ENCODE assay signal across 33 cellular contexts in genomic region chr4:3852309-3852708, GRCh38.
"Had no signal": no experiment of that assay in that cellular context is flagged by ENCODE, and none has a peak within 500 bp of the region (broad histone marks: within the 10 kb centered on the region; RNA-seq: fewer than 3 reads in every experiment).

No MANE protein-coding gene starts in this region.

- DNase-seq: activated B cell treated with CpG ODN at 0.5 μM for 24 hours; activated CD4-positive, alpha-beta memory T cell treated with anti-CD3 and anti-CD28 coated beads for 36 hours; activated CD4-positive, alpha-beta T cell treated with anti-CD3 and anti-CD28 coated beads for 4 hours; activated CD4-positive, alpha-beta T cell treated with anti-CD3 and anti-CD28 coated beads, Interleukin-2, amount 50 U/mL, for 1 hour; activated CD4-positive, CD25-positive, alpha-beta regulatory T cell treated with anti-CD3 and anti-CD28 coated beads, Interleukin-2, amount 50 U/mL, for 72 hours; activated CD8-positive, alpha-beta memory T cell treated with anti-CD3 and anti-CD28 coated beads, Interleukin-2, amount 50 U/mL, for 4 hours; activated effector memory CD4-positive, alpha-beta T cell treated with Interleukin-2 at 50 U/mL for 16 hours; activated naive CD4-positive, alpha-beta T cell treated with anti-CD3 and anti-CD28 coated beads, Interleukin-2, amount 10 ng/mL, durations not matched to agents 7 days and 5 days; activated naive CD8-positive, alpha-beta T cell treated with anti-CD3 and anti-CD28 coated beads, Interleukin-2, amount 50 U/mL, for 24 hours; activated T-cell treated with anti-CD3 and anti-CD28 coated beads for 4 hours; activated T-cell treated with anti-CD3 and anti-CD28 coated beads, Interleukin-2, amount 50 U/mL, for 4 hours; anterior cingulate cortex; Kasumi-1; MM.1S; NCI-H1092 treated with DMSO at 0.1 percent for 48 hours; NCI-H1417; NCI-H146; NCI-H187; NCI-H2029 treated with DMSO at 0.1 percent for 48 hours; NCI-H2107; NCI-H2171; NCI-H510A; NCI-H748 treated with DMSO at 0.1 percent for 48 hours; NK-92 treated with Interleukin-12 subunit alpha and Interleukin-12 subunit beta, amount 100 ng/mL, for 24 hours; PC-9; Right ventricle myocardium superior; SW 1271 had no signal

- H3K9me3 Mint-ChIP-seq: activated naive CD8-positive, alpha-beta T cell treated with anti-CD3 and anti-CD28 coated beads, Interleukin-2, amount 50 U/mL, for 24 hours; T-helper 2 cell treated with Interferon-gamma antibody and Interleukin-4, amounts not matched to agents 5 μg/mL and 100 μg/mL, for 36 hours had no signal

- H3K4me3 Mint-ChIP-seq: activated B cell treated with CpG ODN at 0.5 μM for 24 hours; activated CD4-positive, alpha-beta memory T cell treated with anti-CD3 and anti-CD28 coated beads for 36 hours; activated naive CD4-positive, alpha-beta T cell treated with anti-CD3 and anti-CD28 coated beads, Interleukin-2, amount 10 ng/mL, durations not matched to agents 7 days and 5 days; activated naive CD8-positive, alpha-beta T cell; activated naive CD8-positive, alpha-beta T cell treated with anti-CD3 and anti-CD28 coated beads, Interleukin-2, amount 50 U/mL, for 24 hours; activated T-cell treated with anti-CD3 and anti-CD28 coated beads, Interleukin-2, amount 50 U/mL, for 4 hours; brain; T-helper 2 cell treated with Interferon-gamma antibody and Interleukin-4, amounts not matched to agents 5 μg/mL and 100 μg/mL, for 36 hours had no signal

- FAIRE-seq: bronchial epithelial cell, colon, TTC549 had no signal

- H2AFZ ChIP-seq: PC-9 had no signal

- H3K4me1 Mint-ChIP-seq: activated B cell treated with CpG ODN at 0.5 μM for 24 hours; activated naive CD4-positive, alpha-beta T cell treated with anti-CD3 and anti-CD28 coated beads, Interleukin-2, amount 10 ng/mL, durations not matched to agents 7 days and 5 days; activated naive CD8-positive, alpha-beta T cell treated with anti-CD3 and anti-CD28 coated beads, Interleukin-2, amount 50 U/mL, for 24 hours had no signal

- H3K4me2 ChIP-seq: PC-9 had no signal

- ATAC-seq: activated naive CD8-positive, alpha-beta T cell treated with anti-CD3 and anti-CD28 coated beads, Interleukin-2, amount 50 U/mL, for 24 hours; activated T-cell treated with anti-CD3 and anti-CD28 coated beads, Interleukin-2, amount 50 U/mL, for 4 hours had no signal

- H3K27me3 Mint-ChIP-seq: activated naive CD4-positive, alpha-beta T cell treated with anti-CD3 and anti-CD28 coated beads, Interleukin-2, amount 10 ng/mL, durations not matched to agents 7 days and 5 days had no signal

- H3K36me3 Mint-ChIP-seq: activated CD4-positive, alpha-beta memory T cell treated with anti-CD3 and anti-CD28 coated beads for 36 hours; activated naive CD4-positive, alpha-beta T cell treated with anti-CD3 and anti-CD28 coated beads, Interleukin-2, amount 10 ng/mL, durations not matched to agents 7 days and 5 days; activated naive CD8-positive, alpha-beta T cell; brain had no signal

- H3K27ac ChIP-seq: PC-9 had no signal

- H3K27ac Mint-ChIP-seq: activated B cell treated with CpG ODN at 0.5 μM for 24 hours; activated CD4-positive, alpha-beta memory T cell treated with anti-CD3 and anti-CD28 coated beads for 36 hours; activated naive CD4-positive, alpha-beta T cell treated with anti-CD3 and anti-CD28 coated beads, Interleukin-2, amount 10 ng/mL, durations not matched to agents 7 days and 5 days; activated naive CD8-positive, alpha-beta T cell; activated naive CD8-positive, alpha-beta T cell treated with anti-CD3 and anti-CD28 coated beads, Interleukin-2, amount 50 U/mL, for 24 hours; T-helper 2 cell treated with Interferon-gamma antibody and Interleukin-4, amounts not matched to agents 5 μg/mL and 100 μg/mL, for 36 hours had no signal

- H3K4me3 ChIP-seq: PC-9 had no signal
